ENCODE assay signal across 19 cellular contexts in genomic region chr4:111174331-111174730, GRCh38.
"Had no signal": no experiment of that assay in that cellular context is flagged by ENCODE, and none has a peak within 500 bp of the region (broad histone marks: within the 10 kb centered on the region; RNA-seq: fewer than 3 reads in every experiment).

No MANE protein-coding gene starts in this region.

- DNase-seq: activated gamma-delta T cell treated with Interleukin-2 at 50 U/mL for 16 hours; activated T-cell treated with anti-CD3 and anti-CD28 coated beads, Interleukin-2, amount 50 U/mL, for 1 hour; cerebellar nuclear complex; cortex of kidney; foreskin melanocyte; hippocampal formation; left ventricle myocardium superior; mammary epithelial cell; naive thymus-derived CD8-positive, alpha-beta T cell; posterior cingulate gyrus; right lobe of liver; small intestine; stimulated activated CD4-positive, alpha-beta T cell treated with anti-CD3 and anti-CD28 coated beads, Interleukin-2, amount 100 ng/mL, for 24 hours; stomach; T1000; transverse colon had no signal

- ATAC-seq: activated naive CD4-positive, alpha-beta T cell treated with anti-CD3 and anti-CD28 coated beads, Interleukin-2, amount 50 U/mL, for 72 hours; left ventricle myocardium superior; naive thymus-derived CD8-positive, alpha-beta T cell; right lobe of liver; stimulated activated memory B cell treated with anti-CD40 and anti-IgM and Interleukin-4, amounts not matched to agents 10 μg/mL and 1 μg/mL and 100 μg/mL, for 72 hours; WTC11 had no signal
